ENCODE assay signal across 10 cellular contexts in the genomic region with DNA sequence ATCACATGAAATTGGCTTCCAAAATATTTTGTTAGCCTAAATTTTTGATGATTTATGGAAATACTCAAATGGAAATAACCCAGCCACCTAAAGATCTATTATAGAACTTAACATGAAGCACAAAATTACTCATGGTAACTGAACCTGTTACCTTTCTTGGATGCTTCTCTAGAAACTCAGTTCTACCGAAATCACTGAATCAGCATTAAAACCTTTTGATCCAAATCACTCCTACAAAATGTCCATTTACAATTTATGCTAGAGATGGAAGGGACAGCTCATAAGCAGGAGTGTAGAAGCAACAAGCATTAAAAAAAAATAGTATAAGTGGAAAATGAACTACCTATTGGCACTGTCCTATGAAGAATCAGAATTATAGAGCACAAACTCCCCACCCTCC. TPM values are rescaled to one million over a fixed set of nuclear protein-coding genes. Genes with fewer than 3 reads are reported as not detected.
DNase-seq lines count a peak whose midpoint lies in the region; ATAC-seq and TF ChIP-seq lines count a peak whose summit lies in the region.
"Had no signal": no experiment of that assay in that cellular context is flagged by ENCODE, and none has a peak within 500 bp of the region (broad histone marks: within the 10 kb centered on the region; RNA-seq: fewer than 3 reads in every experiment).

No MANE protein-coding gene starts in this region.

- peaks cover 38% of the 10 kb centered on the region for H3K36me3 Mint-ChIP-seq in CD4-positive, CD25-positive, alpha-beta regulatory T cell
- H3K36me3 Mint-ChIP-seq in activated T-helper 1 cell treated with anti-CD3 and anti-CD28 coated beads, Interleukin-12 subunit alpha, Interleukin-12 subunit beta, Interleukin-2, Interleukin-4 antibody, amounts not matched to agents 30 ng/mL and 10 ng/mL and 1 ng/mL, durations not matched to agents 14 hours and 24 hours and 36 hours (ENCODE audit: low read depth) = peaks cover 52% of the 10 kb centered on the region
- H3K36me3 Mint-ChIP-seq in naive B cell = peaks cover 8 to 21% of the 10 kb centered on the region in 2 donors

- H3K4me2 ChIP-seq in HCT116 (ENCODE audit: low read length) = peak overlapping the region; percentile 82; the same call in 1 of the 2 replicates

- DNase-seq in CD4-positive, CD25-positive, alpha-beta regulatory T cell = no peak
- DNase-seq in HCT116 (ENCODE audit: low read depth, low spot score) (no peak), naive B cell (no peak), BE2C (no peak), HPDE6-E6E7 (ENCODE audit: extremely low spot score) (no peak)
- DNase-seq in activated T-helper 1 cell treated with anti-CD3 and anti-CD28 coated beads, Interleukin-12 subunit alpha, Interleukin-12 subunit beta, Interleukin-2, Interleukin-4 antibody, amounts not matched to agents 30 ng/mL and 10 ng/mL and 1 ng/mL, durations not matched to agents 14 hours and 24 hours and 36 hours (ENCODE audit: low spot score) = no peak
- DNase-seq: midbrain had no signal

- H2AFZ ChIP-seq in HCT116 (ENCODE audit: low read depth, low read length, poor library complexity, severe bottlenecking) = no peak overlapping the region

- no peaks in the 10 kb centered on the region for H3K9me3 ChIP-seq in CD4-positive, CD25-positive, alpha-beta regulatory T cell (ENCODE audit: control insufficient read depth in 2 of 2, low read length in 2 of 2)
- H3K9me3 ChIP-seq in HCT116 (ENCODE audit: control insufficient read depth in 1 of 2, insufficient read depth in 1 of 2, low read depth in 1 of 2, low read length in 2 of 2) (no peaks in the 10 kb centered on the region), BE2C (no peaks in the 10 kb centered on the region)

- peak overlapping the region in 3 of 4 donors; percentile 86 to 99 (median 98) for H3K4me3 Mint-ChIP-seq in CD4-positive, CD25-positive, alpha-beta regulatory T cell
- peak overlapping the region; percentile 69 for H3K4me3 Mint-ChIP-seq in activated T-helper 1 cell treated with anti-CD3 and anti-CD28 coated beads, Interleukin-12 subunit alpha, Interleukin-12 subunit beta, Interleukin-2, Interleukin-4 antibody, amounts not matched to agents 30 ng/mL and 10 ng/mL and 1 ng/mL, durations not matched to agents 14 hours and 24 hours and 36 hours
- H3K4me3 Mint-ChIP-seq in naive B cell = peak overlapping the region in 5 of 8 donors; percentile 20 to 100 (median 82)

- no TSS peak for BruUV-seq in HCT116 (replicated peaks; lab: Mats Ljungman, UMichigan)

- no peak overlapping the region for H3K9ac ChIP-seq in HCT116 (ENCODE audit: low read length)

- CTCF ChIA-PET in HCT116 (lab: Charles Lee) = no interaction called here

- TF ChIP-seq CTCF in HCT116 (IDR thresholded peaks at IDR 0.05 in 2 of 3, conservative IDR thresholded peaks at IDR 0.05 in 1 of 3; ENCODE audit: borderline replicate concordance in 1 of 3, insufficient read depth in 1 of 3, low read depth in 2 of 3, low read length in 2 of 3) (no peak), BE2C (IDR thresholded peaks at IDR 0.05; ENCODE audit: low read depth, low read length) (no peak)

- ATAC-seq in CD4-positive, CD25-positive, alpha-beta regulatory T cell (ENCODE audit: low read depth in 2 of 2) = no peak
- ATAC-seq in HCT116 (no peak), naive B cell (ENCODE audit: low read depth in 2 of 2) (no peak), HG03045 (IDR thresholded peaks at IDR 0.05; ENCODE audit: unreplicated experiment) (no peak), GM19324 (IDR thresholded peaks at IDR 0.05; ENCODE audit: low FRiP score, unreplicated experiment) (no peak)
- ATAC-seq: activated CD4-positive, CD25-positive, alpha-beta regulatory T cell treated with anti-CD3 and anti-CD28 coated beads, Interleukin-2, amount 50 U/mL, for 24 hours had no signal

- H3K79me2 ChIP-seq in HCT116 (ENCODE audit: insufficient read depth, low read length) = peaks cover 85% of the 10 kb centered on the region

- peak overlapping the region; percentile 97 for H3K4me3 ChIP-seq in CD4-positive, CD25-positive, alpha-beta regulatory T cell (ENCODE audit: low read depth, low read length)
- no peak overlapping the region for H3K4me3 ChIP-seq in HCT116 (replicated peaks in 1 of 2; ENCODE audit: low read depth in 1 of 2, low read length in 2 of 2)
- no peak overlapping the region for H3K4me3 ChIP-seq in BE2C (ENCODE audit: low read depth, low read length)

- intact Hi-C loops in HCT116 (cut with micrococcal nuclease) = no loop called here
- intact Hi-C loops in activated T-helper 1 cell treated with anti-CD3 and anti-CD28 coated beads, Interleukin-12 subunit alpha, Interleukin-12 subunit beta, Interleukin-2, Interleukin-4 antibody, amounts not matched to agents 30 ng/mL and 10 ng/mL and 1 ng/mL, durations not matched to agents 14 hours and 24 hours and 36 hours (cut with micrococcal nuclease) = loop anchor here (5.0 kb wide), 2 partner anchors 33 to 1428 kb away; a partner anchor contains a TSS

- H3K9me3 Mint-ChIP-seq in CD4-positive, CD25-positive, alpha-beta regulatory T cell = no peaks in the 10 kb centered on the region
- H3K9me3 Mint-ChIP-seq in activated T-helper 1 cell treated with anti-CD3 and anti-CD28 coated beads, Interleukin-12 subunit alpha, Interleukin-12 subunit beta, Interleukin-2, Interleukin-4 antibody, amounts not matched to agents 30 ng/mL and 10 ng/mL and 1 ng/mL, durations not matched to agents 14 hours and 24 hours and 36 hours = no peaks in the 10 kb centered on the region
- no peaks in the 10 kb centered on the region for H3K9me3 Mint-ChIP-seq in naive B cell

- peak overlapping the region; percentile 42 for H3K27ac ChIP-seq in CD4-positive, CD25-positive, alpha-beta regulatory T cell (ENCODE audit: insufficient read depth, low read length, poor library complexity, severe bottlenecking)
- no peak overlapping the region for H3K27ac ChIP-seq in HCT116 (ENCODE audit: low read depth, low read length)

- POLR2A ChIA-PET in HCT116 (lab: Charles Lee) = no interaction called here

- RAD21 ChIA-PET in HCT116 (lab: Charles Lee; ENCODE audit: low non-redundant PET in 1 of 2, low total read pairs in 2 of 2, uncharacterized antibody in 2 of 2, unreplicated experiment in 2 of 2) = no interaction called here

- peaks cover 8% of the 10 kb centered on the region for H3K27me3 Mint-ChIP-seq in CD4-positive, CD25-positive, alpha-beta regulatory T cell
- peaks cover 1% of the 10 kb centered on the region for H3K27me3 Mint-ChIP-seq in activated T-helper 1 cell treated with anti-CD3 and anti-CD28 coated beads, Interleukin-12 subunit alpha, Interleukin-12 subunit beta, Interleukin-2, Interleukin-4 antibody, amounts not matched to agents 30 ng/mL and 10 ng/mL and 1 ng/mL, durations not matched to agents 14 hours and 24 hours and 36 hours (ENCODE audit: insufficient read depth)
- no peaks in the 10 kb centered on the region for H3K27me3 Mint-ChIP-seq in naive B cell

- H3K36me3 ChIP-seq in CD4-positive, CD25-positive, alpha-beta regulatory T cell (ENCODE audit: control insufficient read depth, insufficient read depth, low read length) = peaks cover 25% of the 10 kb centered on the region
- peaks cover 21 to 47% of the 10 kb centered on the region in 2 experiments for H3K36me3 ChIP-seq in HCT116 (ENCODE audit: control insufficient read depth in 1 of 2, insufficient read depth in 2 of 2, low read length in 2 of 2)
- H3K36me3 ChIP-seq in BE2C = peaks cover 14% of the 10 kb centered on the region

- no peak overlapping the region for H3K27ac Mint-ChIP-seq in CD4-positive, CD25-positive, alpha-beta regulatory T cell
- peak overlapping the region; percentile 72 for H3K27ac Mint-ChIP-seq in activated T-helper 1 cell treated with anti-CD3 and anti-CD28 coated beads, Interleukin-12 subunit alpha, Interleukin-12 subunit beta, Interleukin-2, Interleukin-4 antibody, amounts not matched to agents 30 ng/mL and 10 ng/mL and 1 ng/mL, durations not matched to agents 14 hours and 24 hours and 36 hours
- peak overlapping the region in 1 of 6 donors; percentile 14 for H3K27ac Mint-ChIP-seq in naive B cell

- no peaks in the 10 kb centered on the region for H3K9me2 ChIP-seq in HCT116 (ENCODE audit: insufficient read depth)

- no peaks in the 10 kb centered on the region for H3K27me3 ChIP-seq in CD4-positive, CD25-positive, alpha-beta regulatory T cell (ENCODE audit: control insufficient read depth, insufficient read depth, low read length)
- H3K27me3 ChIP-seq in HCT116 (ENCODE audit: insufficient read depth, low read length) (no peaks in the 10 kb centered on the region), BE2C (no peaks in the 10 kb centered on the region)

- H3K4me1 ChIP-seq in CD4-positive, CD25-positive, alpha-beta regulatory T cell (ENCODE audit: control insufficient read depth, insufficient read depth, low read length, poor library complexity, severe bottlenecking) = peaks cover 52% of the 10 kb centered on the region
- H3K4me1 ChIP-seq in HCT116 (ENCODE audit: control insufficient read depth in 1 of 2, insufficient read depth in 2 of 2, low read length in 2 of 2) (peaks cover 3 to 17% of the 10 kb centered on the region in 2 experiments; a peak in 3 of 4 replicates), BE2C (no peaks in the 10 kb centered on the region)

- no peak for TF ChIP-seq POLR2A in HCT116 (IDR thresholded peaks at IDR 0.05; ENCODE audit: borderline replicate concordance, extremely low read depth, insufficient read depth, insufficient read length)

- no peak for TF ChIP-seq RAD21 in HCT116 (IDR thresholded peaks at IDR 0.05; ENCODE audit: low read depth)

- peaks cover 11 to 77% (median 63%) of the 10 kb centered on the region in 4 donors for H3K4me1 Mint-ChIP-seq in CD4-positive, CD25-positive, alpha-beta regulatory T cell
- peaks cover 56% of the 10 kb centered on the region for H3K4me1 Mint-ChIP-seq in activated T-helper 1 cell treated with anti-CD3 and anti-CD28 coated beads, Interleukin-12 subunit alpha, Interleukin-12 subunit beta, Interleukin-2, Interleukin-4 antibody, amounts not matched to agents 30 ng/mL and 10 ng/mL and 1 ng/mL, durations not matched to agents 14 hours and 24 hours and 36 hours (ENCODE audit: low read depth)
- peaks cover 33 to 58% (median 55%) of the 10 kb centered on the region in 3 donors for H3K4me1 Mint-ChIP-seq in naive B cell

- peaks cover 37% of the 10 kb centered on the region for H4K20me1 ChIP-seq in HCT116 (ENCODE audit: insufficient read depth)

RNA-seq across cellular contexts. Expression of a gene that starts 2.1 kb away (rescaled TPM):
- total RNA-seq in CD4-positive, CD25-positive, alpha-beta regulatory T cell = 126 TPM
- 100 to 1,000 TPM; 115 to 142 (median 118) TPM for polyA plus RNA-seq in CD4-positive, CD25-positive, alpha-beta regulatory T cell
- total RNA-seq in HCT116 (2021; ENCODE audit: unreplicated experiment) = 171 TPM
- polyA plus RNA-seq in HCT116 (2012) = 89.6 and 117 TPM in 2 replicates
- total RNA-seq in activated T-helper 1 cell treated with anti-CD3 and anti-CD28 coated beads, Interleukin-12 subunit alpha, Interleukin-12 subunit beta, Interleukin-2, Interleukin-4 antibody, amounts not matched to agents 30 ng/mL and 10 ng/mL and 1 ng/mL, durations not matched to agents 14 hours and 24 hours and 36 hours = 152 and 172 TPM in 2 replicates
- polyA plus RNA-seq in naive B cell (ENCODE audit: low read depth in 6 of 6) = 100 to 1,000 TPM in 4 of 6 donors, 10 to 100 TPM in 2; 90.7 to 139 (median 118) TPM
- polyA plus RNA-seq in BE2C (2012; ENCODE audit: insufficient read depth, insufficient read length, low read depth) = 50.1 TPM

RNA-seq across cellular contexts. Expression of a gene that starts 3.3 kb away (rescaled TPM):
- total RNA-seq in CD4-positive, CD25-positive, alpha-beta regulatory T cell = 19.9 TPM
- polyA plus RNA-seq in CD4-positive, CD25-positive, alpha-beta regulatory T cell = 10 to 100 TPM; 32.9 to 41.4 (median 35.7) TPM
- total RNA-seq in HCT116 (2021; ENCODE audit: unreplicated experiment) = 37.8 TPM
- polyA plus RNA-seq in HCT116 (2012) = 12.4 and 14.4 TPM in 2 replicates
- 30.2 and 31.7 TPM in 2 replicates for total RNA-seq in activated T-helper 1 cell treated with anti-CD3 and anti-CD28 coated beads, Interleukin-12 subunit alpha, Interleukin-12 subunit beta, Interleukin-2, Interleukin-4 antibody, amounts not matched to agents 30 ng/mL and 10 ng/mL and 1 ng/mL, durations not matched to agents 14 hours and 24 hours and 36 hours
- polyA plus RNA-seq in naive B cell (ENCODE audit: low read depth in 6 of 6) = 10 to 100 TPM; 25.3 to 58.5 (median 38.3) TPM
- polyA plus RNA-seq in BE2C (2012; ENCODE audit: insufficient read depth, insufficient read length, low read depth) = 8.8 TPM
